Comparison of ENCODE assay signal across 24 cellular contexts in the genomic region with DNA sequence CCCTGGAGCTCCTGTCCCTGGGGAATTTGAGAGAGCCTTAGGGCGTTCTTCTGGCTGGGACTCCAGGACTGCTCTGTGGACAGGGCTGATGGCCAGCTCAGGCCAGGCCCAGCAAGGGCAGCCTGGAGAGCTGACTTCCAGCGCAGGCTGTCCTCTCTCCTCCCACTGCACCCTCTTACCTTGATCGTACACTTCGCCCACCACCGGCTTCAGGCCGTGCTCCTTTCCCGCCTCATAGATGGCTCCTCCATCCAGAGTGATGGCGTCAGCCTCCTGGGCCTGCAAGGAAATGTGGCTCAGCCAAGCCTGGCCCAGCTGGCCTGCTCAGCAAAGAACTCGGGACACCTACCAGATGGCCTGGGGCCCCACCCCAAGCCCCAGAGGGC. TPM values are rescaled to one million over a fixed set of nuclear protein-coding genes. Genes with fewer than 3 reads are reported as not detected.
A peak's percentile ranks its signal among the peaks of the same experiment; 100 is the strongest.
DNase-seq lines count a peak whose midpoint lies in the region; ATAC-seq, FAIRE-seq and TF ChIP-seq lines count a peak whose summit lies in the region.
"Had no signal": no experiment of that assay in that cellular context is flagged by ENCODE, and none has a peak within 500 bp of the region (broad histone marks: within the 10 kb centered on the region; RNA-seq: fewer than 3 reads in every experiment).

No MANE protein-coding gene starts in this region.

- H3K36me3 ChIP-seq in right atrium auricular region (no peaks in the 10 kb centered on the region), colonic mucosa (no peaks in the 10 kb centered on the region)
- H3K36me3 ChIP-seq: esophagus squamous epithelium, MG63, ovary had no signal

- no peak for TF ChIP-seq CTCF in right atrium auricular region (IDR thresholded peaks at IDR 0.05)
- TF ChIP-seq CTCF in colonic mucosa (IDR thresholded peaks at IDR 0.05): no peak

- no peak for FAIRE-seq in frontal cortex (lab: Jason Lieb, UNC)
- FAIRE-seq: K562 had no signal

- no peak overlapping the region for H3K9ac ChIP-seq in colonic mucosa (ENCODE audit: low read depth in 2 of 2, low read length in 2 of 2)

- H3K9me3 ChIP-seq in right atrium auricular region: no peaks in the 10 kb centered on the region
- no peaks in the 10 kb centered on the region for H3K9me3 ChIP-seq in colonic mucosa
- H3K9me3 ChIP-seq: esophagus squamous epithelium, MG63, ovary had no signal

- DNase-seq in right atrium auricular region (ENCODE audit: low spot score) (peak; percentile 57), left ventricle myocardium superior (no peak), HuH-7.5 (ENCODE audit: low spot score) (peak; percentile 5), frontal cortex (ENCODE audit: low spot score in 2 of 2) (peak; percentile 8 to 19), NCI-H2227 (lab: John Stamatoyannopoulos, UW; ENCODE audit: unreplicated experiment) (no peak), colonic mucosa (no peak)
- DNase-seq: activated CD4-positive, alpha-beta T cell treated with anti-CD3 and anti-CD28 coated beads, Interleukin-2, amount 50 U/mL, for 48 hours; activated CD4-positive, CD25-positive, alpha-beta regulatory T cell; activated naive CD4-positive, alpha-beta T cell treated with Interleukin-2 at 50 U/mL for 16 hours; DMS153; esophagus squamous epithelium; GDM1; left colon; MG63; naive thymus-derived CD4-positive, alpha-beta T cell; Right ventricle myocardium superior; T1000; trophoblast cell had no signal

- H3K4me1 ChIP-seq in right atrium auricular region (peaks cover 0 to 38% of the 10 kb centered on the region in 2 donors), colonic mucosa (peaks cover 10% of the 10 kb centered on the region)

- intact Hi-C loops in left ventricle myocardium superior (cut with micrococcal nuclease): no loop called here
- intact Hi-C loops in colonic mucosa (cut with DNase I): no loop called here

- H3K4me3 ChIP-seq in right atrium auricular region (no peak overlapping the region), colonic mucosa (no peak overlapping the region)
- H3K4me3 ChIP-seq: coronary artery, esophagus squamous epithelium, K562, MG63, ovary had no signal

- H3K27me3 ChIP-seq in right atrium auricular region (no peaks in the 10 kb centered on the region), colonic mucosa (no peaks in the 10 kb centered on the region)
- H3K27me3 ChIP-seq: MG63, ovary had no signal

- ATAC-seq in left ventricle myocardium superior: no peak
- ATAC-seq in HG03432 (IDR thresholded peaks at IDR 0.05; ENCODE audit: unreplicated experiment): no peak
- no peak for ATAC-seq in HG02970 (IDR thresholded peaks at IDR 0.05; ENCODE audit: low FRiP score, unreplicated experiment)
- ATAC-seq: K562; left colon; naive thymus-derived CD4-positive, alpha-beta T cell; sciatic nerve had no signal

- H3K27ac ChIP-seq in right atrium auricular region: no peak overlapping the region
- H3K27ac ChIP-seq in colonic mucosa: no peak overlapping the region
- H3K27ac ChIP-seq: coronary artery, esophagus squamous epithelium, ovary had no signal

RNA-seq across cellular contexts. Expression of a gene that starts 3.1 kb away (rescaled TPM):
- total RNA-seq in right atrium auricular region (1 to 10 TPM; 3.1 to 6.7 TPM), left ventricle myocardium superior (3.6 TPM), frontal cortex (1.2 TPM), colonic mucosa (10 to 100 TPM; 15.7 to 31.2 TPM)

RNA-seq across cellular contexts. Expression of a gene that starts 57.8 kb away (rescaled TPM):
- total RNA-seq in right atrium auricular region: 1 to 10 TPM; 5.4 to 7.0 TPM
- total RNA-seq in left ventricle myocardium superior: 2.8 TPM
- total RNA-seq in frontal cortex: 2.9 TPM
- 100 to 1,000 TPM in 1 of 2 donors, 10 to 100 TPM in 1; 63.7 to 126 TPM for total RNA-seq in colonic mucosa

Comparison
In these comparisons a context has a peak if more than half of its experiments do, and no peak if none do; other contexts are left out.
1. DNase-seq: peak in right atrium auricular region (single experiment), HuH-7.5 (single experiment) and frontal cortex (2 of 2); none in left ventricle myocardium superior (single experiment), NCI-H2227 (single experiment) and colonic mucosa (single experiment).
2. RNA of a gene that starts 57.8 kb away (total RNA-seq): 63.7 to 126 TPM in colonic mucosa; 5.4 to 7.0 TPM in right atrium auricular region, 2.9 TPM in frontal cortex (single experiment) and 2.8 TPM in left ventricle myocardium superior (single experiment); every median in the first group is over 4 times any median in the second.